Comparison of ENCODE assay signal across 8 cellular contexts in the genomic region with DNA sequence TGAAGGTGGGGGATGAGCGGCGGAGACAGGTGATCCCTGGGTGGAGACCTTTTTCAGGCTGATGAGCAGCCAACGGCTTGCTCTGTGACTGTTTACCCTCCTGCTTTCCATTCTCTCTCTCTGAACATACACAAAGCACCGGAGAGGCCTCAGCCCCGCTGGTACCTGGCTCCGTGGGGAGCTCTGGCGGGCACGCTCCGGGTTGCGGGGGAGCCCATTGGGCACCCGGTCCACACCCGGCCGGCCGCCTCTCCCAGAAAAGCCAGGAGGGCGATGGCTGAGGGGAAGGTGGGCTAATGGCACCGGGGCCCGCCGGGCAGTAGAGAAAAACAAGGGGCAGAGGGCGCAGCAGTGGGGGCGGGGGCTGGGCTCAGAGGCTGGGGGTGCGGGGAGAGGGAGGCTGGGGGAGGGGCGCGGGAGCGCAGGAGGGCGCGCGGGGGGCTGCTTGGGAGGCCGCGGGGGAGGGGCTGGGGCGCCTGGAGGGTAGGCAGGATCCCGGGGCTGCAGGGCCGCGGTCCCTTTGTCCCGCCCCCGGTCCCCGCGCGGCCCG. TPM values are rescaled to one million over a fixed set of nuclear protein-coding genes. Genes with fewer than 3 reads are reported as not detected.
DNase-seq lines count a peak whose midpoint lies in the region; ATAC-seq and TF ChIP-seq lines count a peak whose summit lies in the region.

No MANE protein-coding gene starts in this region.

- POLR2A ChIA-PET in WTC11 (lab: Charles Lee): interaction anchor here (0.7 to 3.3 kb wide), 18 partner anchors 10 to 261 kb away, joined by 3 to 30 read pairs (median 6); a partner anchor contains a TSS

- H3K4me1 Mint-ChIP-seq in WTC11: peaks cover 30% of the 10 kb centered on the region

- no peaks in the 10 kb centered on the region for H3K27me3 ChIP-seq in neuron (ENCODE audit: insufficient read depth, low read length)

- H3K4me3 Mint-ChIP-seq in WTC11: peak overlapping the region; percentile 85

- peak overlapping the region; percentile 93 for H3K4me3 ChIP-seq in GM08714 (ENCODE audit: low read length)
- H3K4me3 ChIP-seq in fibroblast of mammary gland (ENCODE audit: control insufficient read depth, low read depth, low read length): peak overlapping the region; percentile 79
- peak overlapping the region; percentile 62 for H3K4me3 ChIP-seq in neuron (ENCODE audit: low read length)

- DNase-seq in WTC11 (ENCODE audit: low spot score): peak; percentile 74
- no peak for DNase-seq in fibroblast of mammary gland (ENCODE audit: low read depth)
- DNase-seq in SIG-M5 (lab: John Stamatoyannopoulos, UW): no peak

- peak overlapping the region; percentile 0 for H2AFZ ChIP-seq in neuron (ENCODE audit: low read depth, low read length)

- peaks cover 17% of the 10 kb centered on the region for H3K4me1 ChIP-seq in neuron (ENCODE audit: insufficient read depth, low read length)

- TF ChIP-seq CTCF in WTC11 (IDR thresholded peaks at IDR 0.05): no peak
- TF ChIP-seq CTCF in fibroblast of mammary gland (conservative IDR thresholded peaks at IDR 0.05; ENCODE audit: control insufficient read depth, insufficient read depth, low read depth, low read length): no peak

- CTCF ChIA-PET in WTC11 (lab: Charles Lee): interaction anchor here (0.6 to 5.2 kb wide), 64 partner anchors 8 to 1669 kb away, joined by 3 to 95 read pairs (median 4); a partner anchor contains a TSS

- no peaks in the 10 kb centered on the region for H3K9me3 ChIP-seq in neuron (ENCODE audit: low read length)

- H3K36me3 ChIP-seq in neuron (ENCODE audit: insufficient read depth, low read length): peaks cover 26% of the 10 kb centered on the region

- no peaks in the 10 kb centered on the region for H3K9me3 Mint-ChIP-seq in WTC11

- H3K27me3 Mint-ChIP-seq in WTC11 (ENCODE audit: low read depth): peaks cover 3% of the 10 kb centered on the region; the same call in 1 of the 2 replicates

- ATAC-seq in HG02759 (IDR thresholded peaks at IDR 0.05; ENCODE audit: unreplicated experiment) (peak; percentile 17), WTC11 (peak; percentile 12), HG02884 (IDR thresholded peaks at IDR 0.05; ENCODE audit: unreplicated experiment) (no peak), HG03457 (IDR thresholded peaks at IDR 0.05; ENCODE audit: unreplicated experiment) (no peak)

- H3K27ac Mint-ChIP-seq in WTC11: peak overlapping the region; percentile 96

- H3K36me3 Mint-ChIP-seq in WTC11: peaks cover 29% of the 10 kb centered on the region

TF ChIP-seq in WTC11, 78 proteins besides CTCF, POLR2A, EP300 and RAD21:
- TF ChIP-seq, protein P1, sequence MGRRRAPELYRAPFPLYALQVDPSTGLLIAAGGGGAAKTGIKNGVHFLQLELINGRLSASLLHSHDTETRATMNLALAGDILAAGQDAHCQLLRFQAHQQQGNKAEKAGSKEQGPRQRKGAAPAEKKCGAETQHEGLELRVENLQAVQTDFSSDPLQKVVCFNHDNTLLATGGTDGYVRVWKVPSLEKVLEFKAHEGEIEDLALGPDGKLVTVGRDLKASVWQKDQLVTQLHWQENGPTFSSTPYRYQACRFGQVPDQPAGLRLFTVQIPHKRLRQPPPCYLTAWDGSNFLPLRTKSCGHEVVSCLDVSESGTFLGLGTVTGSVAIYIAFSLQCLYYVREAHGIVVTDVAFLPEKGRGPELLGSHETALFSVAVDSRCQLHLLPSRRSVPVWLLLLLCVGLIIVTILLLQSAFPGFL (CRISPR knock-in tag; IDR thresholded peaks at IDR 0.05; ENCODE audit: borderline replicate concordance): no peak
- TF ChIP-seq, protein P2, sequence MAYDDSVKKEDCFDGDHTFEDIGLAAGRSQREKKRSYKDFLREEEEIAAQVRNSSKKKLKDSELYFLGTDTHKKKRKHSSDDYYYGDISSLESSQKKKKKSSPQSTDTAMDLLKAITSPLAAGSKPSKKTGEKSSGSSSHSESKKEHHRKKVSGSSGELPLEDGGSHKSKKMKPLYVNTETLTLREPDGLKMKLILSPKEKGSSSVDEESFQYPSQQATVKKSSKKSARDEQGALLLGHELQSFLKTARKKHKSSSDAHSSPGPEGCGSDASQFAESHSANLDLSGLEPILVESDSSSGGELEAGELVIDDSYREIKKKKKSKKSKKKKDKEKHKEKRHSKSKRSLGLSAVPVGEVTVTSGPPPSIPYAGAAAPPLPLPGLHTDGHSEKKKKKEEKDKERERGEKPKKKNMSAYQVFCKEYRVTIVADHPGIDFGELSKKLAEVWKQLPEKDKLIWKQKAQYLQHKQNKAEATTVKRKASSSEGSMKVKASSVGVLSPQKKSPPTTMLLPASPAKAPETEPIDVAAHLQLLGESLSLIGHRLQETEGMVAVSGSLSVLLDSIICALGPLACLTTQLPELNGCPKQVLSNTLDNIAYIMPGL (CRISPR knock-in tag; IDR thresholded peaks at IDR 0.05): 0 out of 2 replicates have a peak, but pooled peaks have one; percentile 67

RNA-seq across cellular contexts. Expression of a gene that starts 0.4 kb away (rescaled TPM):
- total RNA-seq in WTC11 (2021): 72.8 to 77.9 TPM (median 76.8 TPM) in 3 replicates

RNA-seq across cellular contexts. Expression of a gene that starts 30.7 kb away (rescaled TPM):
- total RNA-seq in WTC11 (2021): 835 to 932 TPM (median 844 TPM) in 3 replicates

RNA-seq across cellular contexts. Expression of a gene that starts 32.9 kb away (rescaled TPM):
- total RNA-seq in WTC11 (2021): 45.5 to 57.4 TPM (median 48.7 TPM) in 3 replicates

RNA-seq across cellular contexts. Expression of a gene that starts 35.3 kb away (rescaled TPM):
- total RNA-seq in WTC11 (2021): 42.7 to 47.9 TPM (median 47.5 TPM) in 3 replicates

RNA-seq across cellular contexts. Expression of a gene that starts 36.5 kb away (rescaled TPM):
- 171 to 180 TPM (median 173 TPM) in 3 replicates for total RNA-seq in WTC11 (2021)

Comparison
In these comparisons a context has a peak if more than half of its experiments do, and no peak if none do; other contexts are left out.
1. ATAC-seq: peak in HG02759 (single experiment) and WTC11 (single experiment); none in HG02884 (single experiment) and HG03457 (single experiment).
2. Peak in every context shown above with its lines, with median percentiles within 50 percentile points of each other: H3K4me3 ChIP-seq.